In the genomic region with DNA sequence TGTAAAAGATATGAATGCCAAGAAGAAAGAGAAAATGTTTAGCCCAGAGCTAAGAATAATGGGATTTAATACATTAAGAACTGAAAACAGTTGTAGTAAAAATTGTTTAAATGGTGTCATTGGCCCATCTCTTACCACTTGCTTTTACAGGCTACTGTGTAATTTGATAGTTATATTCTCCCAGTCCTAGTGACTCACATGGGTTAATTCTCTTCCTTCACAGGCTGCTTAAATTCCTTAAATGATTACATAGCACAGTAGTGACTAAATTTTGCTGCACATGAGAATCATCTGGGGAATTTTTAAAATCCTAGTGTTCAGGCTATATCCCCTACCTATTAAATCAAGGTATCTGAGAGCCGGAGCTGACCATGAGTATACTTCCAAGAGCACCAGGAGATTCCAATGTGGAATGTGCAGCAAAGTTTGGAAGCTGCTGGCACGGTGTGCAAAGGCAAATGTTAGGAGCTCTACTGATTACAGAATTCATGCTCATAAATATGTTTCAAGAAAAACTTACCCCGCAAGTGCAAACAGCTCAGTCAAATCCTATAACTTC, we compare ENCODE assay signal across 18 cellular contexts. TPM values are rescaled to one million over a fixed set of nuclear protein-coding genes. Genes with fewer than 3 reads are reported as not detected.
DNase-seq lines count a peak whose midpoint lies in the region; ATAC-seq, FAIRE-seq and TF ChIP-seq lines count a peak whose summit lies in the region.
"Had no signal": no experiment of that assay in that cellular context is flagged by ENCODE, and none has a peak within 500 bp of the region (broad histone marks: within the 10 kb centered on the region; RNA-seq: fewer than 3 reads in every experiment).

No MANE protein-coding gene starts in this region.

- TF ChIP-seq EP300 in A549 (IDR thresholded peaks at IDR 0.05): no peak

- peaks cover 8% of the 10 kb centered on the region; the same call in 1 of the 3 replicates for H3K4me1 ChIP-seq in A549
- H3K4me1 ChIP-seq in foreskin keratinocyte: peaks cover 6% of the 10 kb centered on the region
- H3K4me1 ChIP-seq in BE2C: no peaks in the 10 kb centered on the region
- H3K4me1 ChIP-seq: body of pancreas, tibial nerve had no signal

- H3K9me3 ChIP-seq in A549 (no peaks in the 10 kb centered on the region), BE2C (no peaks in the 10 kb centered on the region)
- H3K9me3 ChIP-seq: body of pancreas, SJCRH30, tibial nerve had no signal

- H3K4me3 ChIP-seq in A549 (no peak overlapping the region), WI38 (ENCODE audit: low read depth, low read length) (0 out of 2 replicates have a peak overlapping the region, but pooled peaks have one; percentile 20), BE2C (ENCODE audit: low read depth, low read length) (no peak overlapping the region)
- H3K4me3 ChIP-seq: body of pancreas, SJCRH30, skin epidermis, tibial nerve had no signal

- peak; percentile 47 to 69; a peak in 5 of 6 replicates for ATAC-seq in A549
- peak; percentile 99 for ATAC-seq in foreskin keratinocyte
- no peak for ATAC-seq in HG03571 (IDR thresholded peaks at IDR 0.05; ENCODE audit: unreplicated experiment)
- ATAC-seq in GM19452 (IDR thresholded peaks at IDR 0.05; ENCODE audit: unreplicated experiment): no peak
- ATAC-seq: body of pancreas had no signal

- peak overlapping the region; percentile 32; the same call in 2 of the 3 replicates for H3K4me2 ChIP-seq in A549

- no peaks in the 10 kb centered on the region for H3K36me3 ChIP-seq in BE2C
- H3K36me3 ChIP-seq: SJCRH30, tibial nerve had no signal

- TF ChIP-seq CTCF in A549 (IDR thresholded peaks at IDR 0.05) (no peak), WI38 (IDR thresholded peaks at IDR 0.05; ENCODE audit: low read depth, low read length) (no peak), foreskin keratinocyte (conservative IDR thresholded peaks at IDR 0.05) (no peak), BE2C (IDR thresholded peaks at IDR 0.05; ENCODE audit: low read depth, low read length) (no peak)

- TF ChIP-seq POLR2A in A549 (IDR thresholded peaks at IDR 0.05; ENCODE audit: low read length): no peak

- DNase-seq in A549 (ENCODE audit: low read depth in 1 of 2, low spot score in 1 of 2): no peak
- DNase-seq in H4 (ENCODE audit: low spot score): peak; percentile 83
- peak; percentile 58 to 79 for DNase-seq in foreskin keratinocyte
- DNase-seq in stimulated activated naive CD4-positive, alpha-beta T cell treated with Interleukin-2 at 50 U/mL for 16 hours (lab: John Stamatoyannopoulos, UW): no peak
- no peak for DNase-seq in BE2C
- DNase-seq: activated CD4-positive, CD25-positive, alpha-beta regulatory T cell; activated T-cell treated with anti-CD3 and anti-CD28 coated beads for 4 hours; body of pancreas; C1 segment of cervical spinal cord; NCI-H1105 treated with DMSO at 0.1 percent for 48 hours; NCI-H748 treated with DMSO at 0.1 percent for 48 hours had no signal

- POLR2A ChIA-PET in A549 (lab: Yijun Ruan, JAX): interaction anchor here (1.4 kb wide), 1 partner anchor 46 kb away, joined by 3 read pairs; a partner anchor contains a TSS

- no peaks in the 10 kb centered on the region for H3K27me3 ChIP-seq in foreskin keratinocyte
- H3K27me3 ChIP-seq in BE2C: peaks cover 3% of the 10 kb centered on the region; the same call in 1 of the 2 replicates
- H3K27me3 ChIP-seq: body of pancreas, SJCRH30, tibial nerve had no signal

- no peak for FAIRE-seq in A549 (lab: Jason Lieb, UNC)
- FAIRE-seq: islet of Langerhans had no signal

- no peak for TF ChIP-seq RAD21 in A549 (conservative IDR thresholded peaks at IDR 0.05 in 1 of 2, IDR thresholded peaks at IDR 0.05 in 1 of 2)

- H3K27ac ChIP-seq in A549 (no peak overlapping the region), foreskin keratinocyte (no peak overlapping the region)
- H3K27ac ChIP-seq: body of pancreas, SJCRH30, skin epidermis, tibial nerve had no signal

- CTCF ChIA-PET in A549 (lab: Yijun Ruan, JAX): no interaction called here

- 26% methylated on average over 3 of the region's 3 CpGs for WGBS in A549 (ENCODE audit: missing lambda C conversion rate)

TF ChIP-seq in A549, 52 proteins besides CTCF, POLR2A, EP300 and RAD21:
- TF ChIP-seq ESRRA (IDR thresholded peaks at IDR 0.05; ENCODE audit: borderline replicate concordance, low read length): no peak
- no peak for TF ChIP-seq MAZ (IDR thresholded peaks at IDR 0.05; ENCODE audit: borderline replicate concordance, low read depth, low read length)
- TF ChIP-seq TP53 (CRISPR knock-in tag; IDR thresholded peaks at IDR 0.05): no peak
- TF ChIP-seq, protein P1, sequence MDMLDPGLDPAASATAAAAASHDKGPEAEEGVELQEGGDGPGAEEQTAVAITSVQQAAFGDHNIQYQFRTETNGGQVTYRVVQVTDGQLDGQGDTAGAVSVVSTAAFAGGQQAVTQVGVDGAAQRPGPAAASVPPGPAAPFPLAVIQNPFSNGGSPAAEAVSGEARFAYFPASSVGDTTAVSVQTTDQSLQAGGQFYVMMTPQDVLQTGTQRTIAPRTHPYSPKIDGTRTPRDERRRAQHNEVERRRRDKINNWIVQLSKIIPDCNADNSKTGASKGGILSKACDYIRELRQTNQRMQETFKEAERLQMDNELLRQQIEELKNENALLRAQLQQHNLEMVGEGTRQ (IDR thresholded peaks at IDR 0.05): no peak
- no peak for TF ChIP-seq FOSL2 (IDR thresholded peaks at IDR 0.05)
- no peak for TF ChIP-seq FOSL2 (CRISPR knock-in tag; IDR thresholded peaks at IDR 0.05)
- no peak for TF ChIP-seq SREBF2 (IDR thresholded peaks at IDR 0.05)
- TF ChIP-seq EHF (CRISPR knock-in tag; IDR thresholded peaks at IDR 0.05): no peak
- no peak for TF ChIP-seq HDAC2 (IDR thresholded peaks at IDR 0.05)
- no peak for TF ChIP-seq HOXB13 (CRISPR knock-in tag; IDR thresholded peaks at IDR 0.05; ENCODE audit: low read depth)
- TF ChIP-seq FOSB (CRISPR knock-in tag; IDR thresholded peaks at IDR 0.05): no peak
- TF ChIP-seq, protein P2, sequence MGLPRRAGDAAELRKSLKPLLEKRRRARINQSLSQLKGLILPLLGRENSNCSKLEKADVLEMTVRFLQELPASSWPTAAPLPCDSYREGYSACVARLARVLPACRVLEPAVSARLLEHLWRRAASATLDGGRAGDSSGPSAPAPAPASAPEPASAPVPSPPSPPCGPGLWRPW (IDR thresholded peaks at IDR 0.05): no peak
- TF ChIP-seq RNF2 (IDR thresholded peaks at IDR 0.05; ENCODE audit: borderline replicate concordance, low read depth): no peak
- no peak for TF ChIP-seq RARB (CRISPR knock-in tag; IDR thresholded peaks at IDR 0.05)
- TF ChIP-seq KDM5A (IDR thresholded peaks at IDR 0.05): no peak
- no peak for TF ChIP-seq KDM1A (IDR thresholded peaks at IDR 0.05; ENCODE audit: low read depth)
- TF ChIP-seq, protein P3, sequence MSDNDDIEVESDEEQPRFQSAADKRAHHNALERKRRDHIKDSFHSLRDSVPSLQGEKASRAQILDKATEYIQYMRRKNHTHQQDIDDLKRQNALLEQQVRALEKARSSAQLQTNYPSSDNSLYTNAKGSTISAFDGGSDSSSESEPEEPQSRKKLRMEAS (IDR thresholded peaks at IDR 0.05): no peak
- TF ChIP-seq CBX8 (IDR thresholded peaks at IDR 0.05): no peak
- no peak for TF ChIP-seq RFX5 (IDR thresholded peaks at IDR 0.05)
- no peak for TF ChIP-seq CBX2 (IDR thresholded peaks at IDR 0.05; ENCODE audit: borderline replicate concordance, low read depth)

RNA-seq across cellular contexts. Expression of a gene that starts 45.3 kb away (rescaled TPM):
- polyA plus RNA-seq in A549 (2011; rRNA removed) (17.2 and 17.8 TPM in 2 replicates), A549 (2017; fragmentation: RNase III; extraction: RNeasy Plus Mini Kit Qiagen cat#74134 plus additional on column Dnase treatment) (8.7 to 10.2 TPM (median 9.0 TPM) in 3 replicates), foreskin keratinocyte (3.7 and 3.9 TPM in 2 replicates)
- polyA plus RNA-seq in A549 (2012; cell fraction: cytosol; rRNA removed): 2.9 and 3.6 TPM in 2 replicates
- 5.1 and 7.0 TPM in 2 replicates for polyA plus RNA-seq in A549 (2012; cell fraction: nucleus; rRNA removed)
- polyA minus RNA-seq in A549 (2011; rRNA and poly(A)+ RNA removed): 13.6 and 15.3 TPM in 2 replicates
- total RNA-seq in H4 (2014; rRNA removed; shearing (Covaris generic)): 8.5 and 9.3 TPM in 2 replicates
- total RNA-seq in foreskin keratinocyte: 18.1 and 18.7 TPM in 2 replicates
- 8.3 TPM for polyA plus RNA-seq in BE2C (2012; ENCODE audit: insufficient read depth, insufficient read length, low read depth)

Comparison
In these comparisons a context has a peak if more than half of its experiments do, and no peak if none do; other contexts are left out.
1. ATAC-seq: peak in A549 (2 of 2) and foreskin keratinocyte (single experiment); none in HG03571 (single experiment) and GM19452 (single experiment).
2. DNase-seq: peak in H4 (single experiment) and foreskin keratinocyte (2 of 2); none in A549 (0 of 2), stimulated activated naive CD4-positive, alpha-beta T cell treated with Interleukin-2 at 50 U/mL for 16 hours (single experiment) and BE2C (single experiment).